Comparison of ENCODE assay signal across 10 cellular contexts in genomic region chr17:38897176-38897575, GRCh38. TPM values are rescaled to one million over a fixed set of nuclear protein-coding genes. Genes with fewer than 3 reads are reported as not detected.
DNase-seq lines count a peak whose midpoint lies in the region; ATAC-seq and TF ChIP-seq lines count a peak whose summit lies in the region.
"Had no signal": no experiment of that assay in that cellular context is flagged by ENCODE, and none has a peak within 500 bp of the region (broad histone marks: within the 10 kb centered on the region; RNA-seq: fewer than 3 reads in every experiment).

No MANE protein-coding gene starts in this region.

- H3K9me3 ChIP-seq in body of pancreas (no peaks in the 10 kb centered on the region), lung (ENCODE audit: control insufficient read depth in 2 of 2, insufficient read depth in 1 of 2, low read length in 1 of 2) (no peaks in the 10 kb centered on the region), testis (no peaks in the 10 kb centered on the region)

- TF ChIP-seq CTCF in body of pancreas (IDR thresholded peaks at IDR 0.05) (no peak), lung (IDR thresholded peaks at IDR 0.05; ENCODE audit: control extremely low read depth, extremely low read depth) (no peak), testis (IDR thresholded peaks at IDR 0.05) (no peak)

- ATAC-seq in body of pancreas, result peak; percentile 14
- no peak for ATAC-seq in lung (ENCODE audit: insufficient read depth, low FRiP score)
- ATAC-seq in HG03159 (IDR thresholded peaks at IDR 0.05; ENCODE audit: unreplicated experiment), result no peak
- no peak for ATAC-seq in GM21528 (IDR thresholded peaks at IDR 0.05; ENCODE audit: low FRiP score, unreplicated experiment)

- H3K27me3 ChIP-seq in body of pancreas, result no peaks in the 10 kb centered on the region
- H3K27me3 ChIP-seq in lung (ENCODE audit: control insufficient read depth, insufficient read depth), result no peaks in the 10 kb centered on the region
- H3K27me3 ChIP-seq in testis, result no peaks in the 10 kb centered on the region

- intact Hi-C loops in body of pancreas (cut with DNase I), result no loop called here
- intact Hi-C loops in testis (cut with DNase I; ENCODE audit: low total_unique reads), result no loop called here

- DNase-seq in NCI-H82 (lab: John Stamatoyannopoulos, UW) (peak; percentile 67), NCI-H82 treated with DMSO at 0.1 percent for 48 hours (lab: John Stamatoyannopoulos, UW; ENCODE audit: unreplicated experiment) (no peak), body of pancreas (peak; percentile 31 to 66 (median 54)), lung (ENCODE audit: low spot score) (no peak), testis (peak; percentile 69)
- no peak for DNase-seq in stimulated activated CD4-positive, alpha-beta T cell treated with anti-CD3 and anti-CD28 coated beads, Interleukin-4, amount 100 ng/mL, for 4 hours
- DNase-seq: T-helper 9 cell had no signal

- TF ChIP-seq POLR2A in body of pancreas (IDR thresholded peaks at IDR 0.05) (no peak), testis (IDR thresholded peaks at IDR 0.05) (no peak)

- 40 to 41% methylated on average over 1 to 6 of the region's 6 CpGs for WGBS in body of pancreas, 2 donors
- WGBS in lung, 2 donors, result 53 to 64% methylated on average over 6 of the region's 6 CpGs
- 32 to 49% methylated on average over 5 to 6 of the region's 6 CpGs for WGBS in testis, 2 donors

- H3K4me1 ChIP-seq in body of pancreas (peaks cover 45% of the 10 kb centered on the region), lung (ENCODE audit: control insufficient read depth in 2 of 2, insufficient read depth in 2 of 2, low read length in 2 of 2) (peaks cover 16 to 62% of the 10 kb centered on the region in 2 donors), testis (peaks cover 49% of the 10 kb centered on the region)

- H3K27ac ChIP-seq in body of pancreas (peak overlapping the region in 2 of 4 donors; percentile 15 to 62), lung (ENCODE audit: low read depth in 1 of 2, low read length in 1 of 2) (peak overlapping the region; percentile 14 to 55), testis (peak overlapping the region; percentile 19 to 48)
- H3K27ac ChIP-seq: 22Rv1 had no signal

- H3K36me3 ChIP-seq in body of pancreas (replicated peaks in 1 of 2; ENCODE audit: insufficient read depth in 1 of 2, low read depth in 2 of 2), result peaks cover 5 to 9% of the 10 kb centered on the region in 2 donors
- H3K36me3 ChIP-seq in lung (ENCODE audit: control insufficient read depth in 2 of 2, insufficient read depth in 2 of 2, low read length in 2 of 2), result peaks cover 0 to 57% of the 10 kb centered on the region in 2 donors
- H3K36me3 ChIP-seq in testis (ENCODE audit: low read depth, missing control alignments), result no peaks in the 10 kb centered on the region

- H3K4me3 ChIP-seq in body of pancreas, result no peak overlapping the region
- H3K4me3 ChIP-seq in lung, result no peak overlapping the region
- no peak overlapping the region for H3K4me3 ChIP-seq in testis

RNA-seq across cellular contexts. Expression of gene LASP1, which starts 27.3 kb away (rescaled TPM):
- total RNA-seq in body of pancreas (10 to 100 TPM; 70.3 to 76.1 TPM), lung (100 to 1,000 TPM in 1 of 2 donors, 10 to 100 TPM in 1; 78.8 to 140 TPM), testis (10 to 100 TPM; 60.3 to 83.2 TPM)
- polyA plus RNA-seq in lung (10 to 100 TPM; 65.5 to 85.1 TPM), testis (ENCODE audit: insufficient read depth, low read depth, low replicate concordance) (58.2 TPM)

RNA-seq across cellular contexts. Expression of gene RPL23, which starts 43.7 kb away (rescaled TPM):
- 100 to 1,000 TPM; 693 to 755 TPM for total RNA-seq in body of pancreas
- 1,000 to 10,000 TPM in 1 of 2 donors, 100 to 1,000 TPM in 1; 989 to 1,269 TPM for total RNA-seq in lung
- polyA plus RNA-seq in lung, result 1,000 to 10,000 TPM; 2,276 to 4,467 TPM
- 100 to 1,000 TPM; 406 to 746 TPM for total RNA-seq in testis
- 912 TPM for polyA plus RNA-seq in testis (ENCODE audit: insufficient read depth, low read depth, low replicate concordance)

Comparison
In these comparisons a context has a peak if more than half of its experiments do, and no peak if none do; other contexts are left out.
1. DNase-seq: peak in NCI-H82 (single experiment), body of pancreas (4 of 4) and testis (single experiment); none in NCI-H82 treated with DMSO at 0.1 percent for 48 hours (single experiment), lung (single experiment) and stimulated activated CD4-positive, alpha-beta T cell treated with anti-CD3 and anti-CD28 coated beads, Interleukin-4, amount 100 ng/mL, for 4 hours (0 of 2).